9 cellular contexts compared by ENCODE assay signal in the genomic region with DNA sequence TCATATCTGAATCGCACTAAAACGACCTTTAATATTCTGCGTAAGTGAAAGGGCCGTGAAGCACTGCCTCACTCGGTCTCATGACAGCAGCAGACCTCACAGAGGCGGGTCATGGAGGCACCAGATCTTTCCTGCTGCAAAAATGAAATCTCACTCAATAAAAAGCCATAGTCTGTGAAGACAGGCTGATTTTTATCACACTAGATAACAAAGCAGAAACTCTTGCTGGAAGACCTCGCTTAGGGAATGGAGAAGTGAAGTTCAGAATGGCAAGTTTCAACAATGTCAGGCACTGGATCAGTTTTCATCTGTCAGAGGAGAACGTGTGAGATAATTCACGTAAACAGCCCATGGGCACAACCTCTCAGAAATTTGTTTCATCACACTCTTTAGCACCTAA. TPM values are rescaled to one million over a fixed set of nuclear protein-coding genes. Genes with fewer than 3 reads are reported as not detected.
DNase-seq lines count a peak whose midpoint lies in the region; ATAC-seq and TF ChIP-seq lines count a peak whose summit lies in the region.
"Had no signal": no experiment of that assay in that cellular context is flagged by ENCODE, and none has a peak within 500 bp of the region (broad histone marks: within the 10 kb centered on the region; RNA-seq: fewer than 3 reads in every experiment).

No MANE protein-coding gene starts in this region.

- peaks cover 34% of the 10 kb centered on the region for H3K4me1 Mint-ChIP-seq in activated CD4-positive, alpha-beta memory T cell treated with anti-CD3 and anti-CD28 coated beads for 36 hours (ENCODE audit: low read depth)
- H3K4me1 Mint-ChIP-seq in mesothelial cell of epicardium = peaks cover 21% of the 10 kb centered on the region

- POLR2A ChIA-PET in activated CD4-positive, alpha-beta memory T cell treated with anti-CD3 and anti-CD28 coated beads for 36 hours (lab: Charles Lee) = no interaction called here

- peak overlapping the region; percentile 24 for H3K4me3 Mint-ChIP-seq in activated CD4-positive, alpha-beta memory T cell treated with anti-CD3 and anti-CD28 coated beads for 36 hours
- no peak overlapping the region for H3K4me3 Mint-ChIP-seq in mesothelial cell of epicardium

- in situ Hi-C loops in GM13977 (cut with MboI; ENCODE audit: low pct_unique_long_range_greater_than_20kb, low sequenced_read_pairs, unreplicated experiment) = no loop called here

- CTCF ChIA-PET in activated CD4-positive, alpha-beta memory T cell treated with anti-CD3 and anti-CD28 coated beads for 36 hours (lab: Charles Lee) = no interaction called here

- peak overlapping the region; percentile 7 for H3K27ac Mint-ChIP-seq in activated CD4-positive, alpha-beta memory T cell treated with anti-CD3 and anti-CD28 coated beads for 36 hours
- H3K27ac Mint-ChIP-seq in mesothelial cell of epicardium = peak overlapping the region; percentile 31

- no peak for DNase-seq in activated CD4-positive, alpha-beta memory T cell treated with anti-CD3 and anti-CD28 coated beads for 36 hours
- no peak for DNase-seq in mesothelial cell of epicardium (ENCODE audit: low spot score in 2 of 2, unreplicated experiment in 2 of 2)
- DNase-seq in GM13977 (ENCODE audit: low spot score) = no peak
- DNase-seq in NOMO-1 treated with dmso at 0.1 percent for 144 hours (lab: John Stamatoyannopoulos, UW; ENCODE audit: unreplicated experiment) = no peak
- DNase-seq: NCI-H226, SW 1271 had no signal

- H3K27me3 Mint-ChIP-seq in activated CD4-positive, alpha-beta memory T cell treated with anti-CD3 and anti-CD28 coated beads for 36 hours = no peaks in the 10 kb centered on the region
- no peaks in the 10 kb centered on the region for H3K27me3 Mint-ChIP-seq in mesothelial cell of epicardium (ENCODE audit: low read depth)

- H3K36me3 Mint-ChIP-seq in activated CD4-positive, alpha-beta memory T cell treated with anti-CD3 and anti-CD28 coated beads for 36 hours = peaks cover 33% of the 10 kb centered on the region
- peaks cover 23% of the 10 kb centered on the region for H3K36me3 Mint-ChIP-seq in mesothelial cell of epicardium

- no peaks in the 10 kb centered on the region for H3K9me3 Mint-ChIP-seq in activated CD4-positive, alpha-beta memory T cell treated with anti-CD3 and anti-CD28 coated beads for 36 hours
- H3K9me3 Mint-ChIP-seq in mesothelial cell of epicardium = no peaks in the 10 kb centered on the region

- no peak for TF ChIP-seq CTCF in mesothelial cell of epicardium (IDR thresholded peaks at IDR 0.05; ENCODE audit: unreplicated experiment)
- no peak for TF ChIP-seq CTCF in GM13977 (IDR thresholded peaks at IDR 0.05; ENCODE audit: extremely low read depth, insufficient read depth, missing control alignments)

- ATAC-seq in GM19324 (IDR thresholded peaks at IDR 0.05; ENCODE audit: low FRiP score, unreplicated experiment) = peak; percentile 22
- ATAC-seq in HG02885 (IDR thresholded peaks at IDR 0.05; ENCODE audit: poor library complexity, unreplicated experiment) = peak; percentile 8
- no peak for ATAC-seq in GM18861 (IDR thresholded peaks at IDR 0.05; ENCODE audit: unreplicated experiment)

- intact Hi-C loops in activated CD4-positive, alpha-beta memory T cell treated with anti-CD3 and anti-CD28 coated beads for 36 hours (cut with micrococcal nuclease) = no loop called here

RNA-seq across cellular contexts. Expression of a gene that starts 8.0 kb away (rescaled TPM):
- total RNA-seq in activated CD4-positive, alpha-beta memory T cell treated with anti-CD3 and anti-CD28 coated beads for 36 hours = 10 to 100 TPM; 57.2 to 57.6 TPM
- 80.4 to 87.2 TPM (median 85.0 TPM) in 3 replicates for total RNA-seq in mesothelial cell of epicardium

RNA-seq across cellular contexts. Expression of a gene that starts 40.2 kb away (rescaled TPM):
- 10 to 100 TPM; 14.9 to 15.4 TPM for total RNA-seq in activated CD4-positive, alpha-beta memory T cell treated with anti-CD3 and anti-CD28 coated beads for 36 hours
- total RNA-seq in mesothelial cell of epicardium = 12.0 to 13.2 TPM (median 12.6 TPM) in 3 replicates
